1 cellular context compared by ENCODE assay signal in the genomic region with DNA sequence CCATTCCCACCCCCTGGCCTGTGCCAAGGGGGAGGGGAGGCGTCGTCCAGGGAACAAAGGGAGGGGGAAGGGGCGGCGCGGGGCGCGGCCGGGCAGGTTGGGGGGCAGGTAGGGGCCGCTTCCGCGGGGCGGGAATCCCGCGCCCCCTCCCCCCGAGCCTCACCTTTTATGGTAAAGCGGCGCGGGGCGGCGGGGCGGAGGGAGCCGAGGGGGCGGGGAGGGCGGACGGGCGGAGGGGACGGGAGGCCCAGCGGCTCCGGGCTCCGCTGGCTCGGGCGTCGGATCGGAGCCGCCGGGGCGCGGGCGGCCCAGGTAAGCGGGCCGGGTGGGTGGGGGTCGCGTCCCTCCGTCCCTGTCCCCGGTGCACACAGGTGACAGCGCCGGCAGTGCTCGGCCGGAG.
A peak's percentile ranks its signal among the peaks of the same experiment; 100 is the strongest.
TF ChIP-seq lines count a peak whose summit lies in the region.

A gene with protein sequence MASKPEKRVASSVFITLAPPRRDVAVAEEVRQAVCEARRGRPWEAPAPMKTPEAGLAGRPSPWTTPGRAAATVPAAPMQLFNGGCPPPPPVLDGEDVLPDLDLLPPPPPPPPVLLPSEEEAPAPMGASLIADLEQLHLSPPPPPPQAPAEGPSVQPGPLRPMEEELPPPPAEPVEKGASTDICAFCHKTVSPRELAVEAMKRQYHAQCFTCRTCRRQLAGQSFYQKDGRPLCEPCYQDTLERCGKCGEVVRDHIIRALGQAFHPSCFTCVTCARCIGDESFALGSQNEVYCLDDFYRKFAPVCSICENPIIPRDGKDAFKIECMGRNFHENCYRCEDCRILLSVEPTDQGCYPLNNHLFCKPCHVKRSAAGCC (plus strand): TSS at position 259 of the 400 bp plus-strand sequence. CDS start 6,189 bp downstream, outside the sequence.

TF ChIP-seq in H1, 55 proteins besides CTCF, POLR2A, EP300 and RAD21:
- TF ChIP-seq CREB1 (IDR thresholded peaks at IDR 0.05): no peak
- peak; percentile 70; the same call in 1 of the 2 replicates for TF ChIP-seq SRF (IDR thresholded peaks at IDR 0.05; ENCODE audit: low read depth, low read length)
- no peak for TF ChIP-seq CHD1 (IDR thresholded peaks at IDR 0.05; ENCODE audit: low read depth, low read length)
- TF ChIP-seq TAF1 (IDR thresholded peaks at IDR 0.05; ENCODE audit: low read depth, low read length): 0 out of 2 replicates have a peak, but pooled peaks have one; percentile 25
TF ChIP-seq in H1: peak in this region for 2.
